ENCODE assay signal across 2 cellular contexts in the genomic region with DNA sequence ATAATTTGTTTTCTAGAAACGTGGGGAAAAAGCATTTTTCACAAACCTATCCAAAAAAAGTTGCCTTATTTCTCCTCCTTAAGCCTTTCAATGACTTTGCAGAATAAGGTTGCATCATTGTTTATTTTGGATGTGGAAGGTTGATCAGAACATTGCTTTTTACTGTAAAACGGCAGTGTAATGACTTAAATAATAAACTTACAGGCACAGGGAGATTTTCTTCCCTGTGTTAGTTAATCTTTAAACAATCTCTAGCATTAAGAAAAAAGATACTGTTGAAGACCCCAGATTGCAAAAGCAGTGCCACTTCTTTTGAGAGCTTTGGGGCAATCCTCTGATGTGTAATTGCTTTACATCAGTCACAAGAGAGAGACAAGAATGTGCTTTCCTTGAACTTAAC.
TF ChIP-seq lines count a peak whose summit lies in the region.

No MANE protein-coding gene starts in this region.

TF ChIP-seq in SK-N-SH, 30 proteins besides CTCF, POLR2A, EP300 and RAD21 (continued from another document):
- no peak for TF ChIP-seq IRF3 (IDR thresholded peaks at IDR 0.05; ENCODE audit: low read depth, low read length)

TF ChIP-seq in SK-N-SH treated with all-trans-retinoic acid at 6 μM for 48 hours, 23 proteins besides CTCF, POLR2A, EP300 and RAD21 (continued from another document):
- TF ChIP-seq CSDC2 (CRISPR knock-in tag; IDR thresholded peaks at IDR 0.05) (no peak), OSR1 (CRISPR knock-in tag; IDR thresholded peaks at IDR 0.05) (no peak), TOX (CRISPR knock-in tag; IDR thresholded peaks at IDR 0.05; ENCODE audit: borderline replicate concordance) (no peak)
